1 cellular context compared by ENCODE assay signal in genomic region chr16:30966033-30966619, GRCh38.
A peak's percentile ranks its signal among the peaks of the same experiment; 100 is the strongest.
TF ChIP-seq lines count a peak whose summit lies in the region.

No MANE protein-coding gene starts in this region.

TF ChIP-seq in K562, 482 proteins besides CTCF, POLR2A, EP300 and RAD21:
- peak; percentile 60 for TF ChIP-seq RBM22 (IDR thresholded peaks at IDR 0.05; ENCODE audit: low read depth, low read length, poor library complexity, severe bottlenecking)
- TF ChIP-seq POLR2AphosphoS5 (IDR thresholded peaks at IDR 0.05; ENCODE audit: control insufficient read depth, insufficient read depth, low read depth, low read length) = peak; percentile 36; the same call in 1 of the 2 replicates
- no peak for TF ChIP-seq FOXA3 (CRISPR knock-in tag; conservative IDR thresholded peaks at IDR 0.05 in 1 of 2, IDR thresholded peaks at IDR 0.05 in 1 of 2)
- peak; percentile 70 for TF ChIP-seq RBFOX2 (IDR thresholded peaks at IDR 0.05; ENCODE audit: low read depth, low read length)
- peak; percentile 56 for TF ChIP-seq SUPT5H (IDR thresholded peaks at IDR 0.05)
- peak; percentile 27 for TF ChIP-seq POLR2B (IDR thresholded peaks at IDR 0.05; ENCODE audit: low read depth, partially characterized antibody)
- TF ChIP-seq SRSF9 (IDR thresholded peaks at IDR 0.05; ENCODE audit: borderline replicate concordance, low read depth, low read length) = no peak
- peak; percentile 73 for TF ChIP-seq POLR2G (IDR thresholded peaks at IDR 0.05; ENCODE audit: low read depth, low read length)
